Comparison of ENCODE assay signal across 8 cellular contexts in the genomic region with DNA sequence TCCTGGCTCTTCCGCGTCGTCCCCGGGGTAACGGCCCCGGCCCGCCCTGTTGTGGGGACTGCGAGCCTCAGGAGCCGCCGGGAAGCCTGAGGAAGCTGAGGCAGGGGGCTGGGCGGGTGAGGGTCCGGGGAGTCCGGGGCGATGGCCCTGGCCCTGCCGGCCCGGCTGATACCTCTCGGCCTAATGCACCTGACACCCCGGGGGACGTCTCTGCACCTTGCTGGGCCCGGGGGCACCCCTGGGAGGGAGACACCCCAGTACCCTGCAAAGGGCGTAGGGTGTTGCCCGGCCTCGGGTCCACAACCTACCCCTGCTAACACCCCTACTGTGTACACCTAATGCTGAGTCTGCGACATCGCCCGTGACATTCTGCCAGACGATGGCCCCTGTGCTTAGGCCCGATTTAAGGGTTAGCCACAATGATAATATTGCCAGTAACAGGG. TPM values are rescaled to one million over a fixed set of nuclear protein-coding genes. Genes with fewer than 3 reads are reported as not detected.
DNase-seq lines count a peak whose midpoint lies in the region; ATAC-seq, FAIRE-seq and TF ChIP-seq lines count a peak whose summit lies in the region.

No MANE protein-coding gene starts in this region.

- H3K79me2 ChIP-seq in ACC112 (ENCODE audit: control insufficient read depth, insufficient read depth, low read length, unreplicated experiment) = peaks cover 15% of the 10 kb centered on the region
- H3K79me2 ChIP-seq in H1 (ENCODE audit: control insufficient read depth in 1 of 2, insufficient read depth in 2 of 2, low read length in 2 of 2) = peaks cover 5 to 15% of the 10 kb centered on the region in 2 experiments

- H3K4me3 Mint-ChIP-seq in neural crest cell = peak overlapping the region; percentile 95

- peak overlapping the region; percentile 84 for H3K4me3 ChIP-seq in ACC112 (ENCODE audit: low read depth, low read length)
- H3K4me3 ChIP-seq in LNCaP clone FGC (ENCODE audit: low read depth, low read length) = peak overlapping the region; percentile 80
- H3K4me3 ChIP-seq in H1 (ENCODE audit: extremely low read depth in 1 of 4, insufficient read depth in 2 of 4, low read depth in 3 of 4, low read length in 4 of 4) = peak overlapping the region; percentile 64 to 84 (median 74)

- peaks cover 3% of the 10 kb centered on the region for H3K36me3 Mint-ChIP-seq in neural crest cell (ENCODE audit: low read depth)

- peak; percentile 11 for ATAC-seq in GM21390 (IDR thresholded peaks at IDR 0.05; ENCODE audit: unreplicated experiment)

- WGBS in H1 (ENCODE audit: extremely low coverage in 1 of 2, insufficient coverage in 1 of 2, insufficient read length in 1 of 2, insufficient replicate concordance in 2 of 2, low coverage in 1 of 2, low lambda C conversion rate in 2 of 2, missing lambda C conversion rate in 1 of 2), 2 experiments = 16% methylated on average over 14 of the region's 28 CpGs; no CpG with 5 or more reads in 1 of the 2 experiments

- no peak overlapping the region for H3K4ac ChIP-seq in H1 (replicated peaks; ENCODE audit: insufficient read length, low read depth, low read length)

- no peak for TF ChIP-seq RAD21 in H1 (IDR thresholded peaks at IDR 0.05 in 1 of 2, conservative IDR thresholded peaks at IDR 0.05 in 1 of 2; ENCODE audit: low read depth in 2 of 2, low read length in 2 of 2)

- H3K23me2 ChIP-seq in H1 (ENCODE audit: low read depth, low read length) = peaks cover 6% of the 10 kb centered on the region; the same call in 1 of the 2 replicates

- peak overlapping the region; percentile 78; the same call in 1 of the 2 replicates for H4K8ac ChIP-seq in H1 (ENCODE audit: extremely low read depth, insufficient read depth, low read length)

- H3K4me1 Mint-ChIP-seq in neural crest cell = peaks cover 23% of the 10 kb centered on the region

- no peak overlapping the region for H2BK15ac ChIP-seq in H1 (ENCODE audit: low read length)

- H2BK20ac ChIP-seq in H1 (ENCODE audit: low read length) = no peak overlapping the region

- no peak overlapping the region for H2BK5ac ChIP-seq in H1 (ENCODE audit: low read depth, low read length)

- TF ChIP-seq POLR2A in H1 (IDR thresholded peaks at IDR 0.05; ENCODE audit: control extremely low read depth in 1 of 2, low read depth in 2 of 2, low read length in 2 of 2) (no peak), H54 (IDR thresholded peaks at IDR 0.05; ENCODE audit: low read depth, low read length) (no peak), GM12892 (IDR thresholded peaks at IDR 0.05; ENCODE audit: low read depth, low read length) (no peak)

- H3K9ac ChIP-seq in H1 (replicated peaks in 1 of 4; ENCODE audit: extremely low read depth in 1 of 4, low read depth in 3 of 4, low read length in 3 of 4) = peak overlapping the region; percentile 71 to 94 (median 76)

- no peak for TF ChIP-seq CTCF in LNCaP clone FGC (IDR thresholded peaks at IDR 0.05; ENCODE audit: control insufficient read depth, extremely low read depth, insufficient read depth)
- TF ChIP-seq CTCF in H1 (IDR thresholded peaks at IDR 0.05; ENCODE audit: control extremely low read depth in 1 of 3, insufficient read depth in 1 of 3, low read depth in 1 of 3, low read length in 3 of 3) = no peak
- TF ChIP-seq CTCF in neural crest cell (conservative IDR thresholded peaks at IDR 0.05) = no peak

- peak overlapping the region; percentile 12 for H3K56ac ChIP-seq in H1 (replicated peaks; ENCODE audit: insufficient read length, low read depth, low read length)

- H3K27ac ChIP-seq in ACC112 (ENCODE audit: low read depth, low read length) (no peak overlapping the region), H1 (ENCODE audit: low read depth, low read length) (0 out of 2 replicates have a peak overlapping the region, but pooled peaks have one; percentile 65)

- no peaks in the 10 kb centered on the region for H3K9me3 ChIP-seq in H1 (ENCODE audit: insufficient read depth in 2 of 2, low read depth in 1 of 2, low read length in 1 of 2)

- no peak overlapping the region for H2AK5ac ChIP-seq in H1 (ENCODE audit: low read depth, low read length)

- H2AFZ ChIP-seq in ACC112 (ENCODE audit: low read length, unreplicated experiment) (no peak overlapping the region), H1 (ENCODE audit: low read length) (no peak overlapping the region)

- H3K27ac Mint-ChIP-seq in neural crest cell (ENCODE audit: unreplicated experiment) = peak overlapping the region; percentile 69

- H3K4me2 ChIP-seq in H1 (ENCODE audit: insufficient read depth in 1 of 2, low read depth in 2 of 2, low read length in 2 of 2) = peak overlapping the region; percentile 72 to 88

- H3K23ac ChIP-seq in H1 (ENCODE audit: insufficient read length) = no peak overlapping the region

- peaks cover 3% of the 10 kb centered on the region for H3K27me3 Mint-ChIP-seq in neural crest cell (ENCODE audit: low read depth)

- H4K20me1 ChIP-seq in H1 (replicated peaks in 1 of 2; ENCODE audit: control insufficient read depth in 1 of 2, insufficient read depth in 2 of 2, low read length in 2 of 2) = peaks cover 1 to 16% of the 10 kb centered on the region in 2 experiments

- FAIRE-seq in H1 (lab: Jason Lieb, UNC) (no peak), H54 (lab: Jason Lieb, UNC) (no peak), GM12892 (lab: Jason Lieb, UNC) (no peak)

- TF ChIP-seq EP300 in H1 (IDR thresholded peaks at IDR 0.05; ENCODE audit: borderline replicate concordance in 1 of 2, low read depth in 2 of 2, low read length in 2 of 2) = no peak

- H4K91ac ChIP-seq in H1 (replicated peaks; ENCODE audit: insufficient read length, low read length) = no peak overlapping the region

- peaks cover 14% of the 10 kb centered on the region for H3K79me1 ChIP-seq in H1 (ENCODE audit: low read depth, low read length)

- POLR2A ChIA-PET in H1 (lab: Charles Lee; ENCODE audit: partially characterized antibody) = interaction anchor here (1.0 to 2.1 kb wide), 4 partner anchors 10 to 217 kb away, joined by 3 to 6 read pairs (median 3); no protein-coding TSS in a partner anchor

- no peak for DNase-seq in LNCaP clone FGC (ENCODE audit: low read depth)
- DNase-seq in H1 (ENCODE audit: low read depth in 1 of 2, low spot score in 2 of 2) = no peak
- DNase-seq in neural crest cell (ENCODE audit: low read depth, low spot score) = no peak
- no peak for DNase-seq in dermis blood vessel endothelial cell
- DNase-seq in H54 (ENCODE audit: insufficient read length, low spot score) = no peak
- DNase-seq in GM12892 (ENCODE audit: insufficient read length) = no peak

- H2BK120ac ChIP-seq in H1 (replicated peaks; ENCODE audit: low read depth, low read length) = no peak overlapping the region

- no peaks in the 10 kb centered on the region for H3K27me3 ChIP-seq in ACC112 (ENCODE audit: insufficient read depth, low read length)
- H3K27me3 ChIP-seq in H1 (replicated peaks in 1 of 4; ENCODE audit: control insufficient read depth in 3 of 4, extremely low read depth in 1 of 4, insufficient read depth in 3 of 4, low read length in 3 of 4) = no peaks in the 10 kb centered on the region

- CTCF ChIA-PET in H1 (lab: Charles Lee; ENCODE audit: partially characterized antibody) = interaction anchor here (0.6 to 1.4 kb wide), 3 partner anchors 12 to 313 kb away, joined by 3 to 5 read pairs (median 3); no protein-coding TSS in a partner anchor

- no peaks in the 10 kb centered on the region for H3K9me3 Mint-ChIP-seq in neural crest cell

- H3K36me3 ChIP-seq in ACC112 (ENCODE audit: insufficient read depth, low read length) (peaks cover 3% of the 10 kb centered on the region; the same call in 1 of the 2 replicates), H1 (ENCODE audit: control insufficient read depth in 2 of 4, insufficient read depth in 4 of 4, low read length in 3 of 4) (peaks cover 0 to 12% (median 4%) of the 10 kb centered on the region in 4 experiments; a peak in 4 of 8 replicates)

- H3K18ac ChIP-seq in H1 (ENCODE audit: extremely low read depth, low read length) = no peak overlapping the region; the same call in 1 of the 2 replicates

- no peak overlapping the region for H2BK12ac ChIP-seq in H1 (ENCODE audit: low read depth, low read length)

- H3K14ac ChIP-seq in H1 (ENCODE audit: insufficient read length) = no peak overlapping the region

- H4K5ac ChIP-seq in H1 (ENCODE audit: insufficient read length, low read depth, low read length) = no peak overlapping the region

- peaks cover 4% of the 10 kb centered on the region for H3K4me1 ChIP-seq in ACC112 (ENCODE audit: control insufficient read depth, insufficient read depth, low read length, unreplicated experiment)
- H3K4me1 ChIP-seq in H1 (replicated peaks in 1 of 4; ENCODE audit: control insufficient read depth in 3 of 4, insufficient read depth in 4 of 4, low read length in 3 of 4) = peaks cover 0 to 4% (median 1%) of the 10 kb centered on the region in 4 experiments; a peak in 3 of 7 replicates

RNA-seq across cellular contexts. Expression of gene PIN1, which starts 0.4 kb away (rescaled TPM):
- 78.3 and 88.0 TPM in 2 replicates for total RNA-seq in H1 (2021; fragmentation: NEBNext Ultra II Directional; extraction: Animal tissue kit (Norgen Biotek cat#: 25700))
- polyA plus RNA-seq in H1 (2011; rRNA removed) = 90.8 and 124 TPM in 2 replicates
- 145 TPM for polyA plus RNA-seq in H1 (2011; cell fraction: cytosol; rRNA removed)
- polyA plus RNA-seq in H1 (2011; cell fraction: nucleus; rRNA removed) = 106 TPM
- 53.3 to 94.4 TPM (median 91.8 TPM) in 4 replicates for polyA plus RNA-seq in H1 (2012, experiment 1 of 2)
- polyA plus RNA-seq in H1 (2012, experiment 2 of 2) = 98.1 TPM
- polyA plus RNA-seq in H1 (2013, experiment 1 of 2) = 64.9 TPM
- polyA plus RNA-seq in H1 (2013, experiment 2 of 2) = 61.6 TPM
- 16.1 and 18.6 TPM in 2 replicates for polyA minus RNA-seq in H1 (2011; rRNA and poly(A)+ RNA removed)
- 40.0 TPM for polyA minus RNA-seq in H1 (2011; cell fraction: cytosol; rRNA and poly(A)+ RNA removed)
- 29.8 TPM for polyA minus RNA-seq in H1 (2011; cell fraction: nucleus; rRNA and poly(A)+ RNA removed)
- total RNA-seq in neural crest cell = 117 and 127 TPM in 2 replicates
- 99.4 and 127 TPM in 2 replicates for total RNA-seq in dermis blood vessel endothelial cell
- polyA plus RNA-seq in GM12892 (2012; ENCODE audit: missing spikeins) = 36.4 TPM

RNA-seq across cellular contexts. Expression of gene UBL5, which starts 7.8 kb away (rescaled TPM):
- 384 and 416 TPM in 2 replicates for total RNA-seq in H1 (2021; fragmentation: NEBNext Ultra II Directional; extraction: Animal tissue kit (Norgen Biotek cat#: 25700))
- polyA plus RNA-seq in H1 (2011; rRNA removed) = 1,137 and 1,209 TPM in 2 replicates
- polyA plus RNA-seq in H1 (2011; cell fraction: cytosol; rRNA removed) = 1,381 TPM
- 379 TPM for polyA plus RNA-seq in H1 (2011; cell fraction: nucleus; rRNA removed)
- polyA plus RNA-seq in H1 (2012, experiment 1 of 2) = 570 to 950 TPM (median 731 TPM) in 4 replicates
- 3,120 TPM for polyA plus RNA-seq in H1 (2012, experiment 2 of 2)
- 427 TPM for polyA plus RNA-seq in H1 (2013, experiment 1 of 2)
- 439 TPM for polyA plus RNA-seq in H1 (2013, experiment 2 of 2)
- polyA minus RNA-seq in H1 (2011; rRNA and poly(A)+ RNA removed) = 103 and 118 TPM in 2 replicates
- 80.6 TPM for polyA minus RNA-seq in H1 (2011; cell fraction: cytosol; rRNA and poly(A)+ RNA removed)
- polyA minus RNA-seq in H1 (2011; cell fraction: nucleus; rRNA and poly(A)+ RNA removed) = 77.9 TPM
- total RNA-seq in neural crest cell (366 and 373 TPM in 2 replicates), dermis blood vessel endothelial cell (116 and 361 TPM in 2 replicates)
- polyA plus RNA-seq in GM12892 (2012; ENCODE audit: missing spikeins) = 775 TPM

RNA-seq across cellular contexts. Expression of gene FBXL12, which starts 16.6 kb away (rescaled TPM):
- 24.6 and 26.7 TPM in 2 replicates for total RNA-seq in H1 (2021; fragmentation: NEBNext Ultra II Directional; extraction: Animal tissue kit (Norgen Biotek cat#: 25700))
- polyA plus RNA-seq in H1 (2011; rRNA removed) = 62.3 and 89.1 TPM in 2 replicates
- polyA plus RNA-seq in H1 (2011; cell fraction: cytosol; rRNA removed) = 56.8 TPM
- 59.7 TPM for polyA plus RNA-seq in H1 (2011; cell fraction: nucleus; rRNA removed)
- polyA plus RNA-seq in H1 (2012, experiment 1 of 2) = 24.8 to 33.5 TPM (median 30.6 TPM) in 4 replicates
- polyA plus RNA-seq in H1 (2012, experiment 2 of 2) = 29.7 TPM
- 25.9 TPM for polyA plus RNA-seq in H1 (2013, experiment 1 of 2)
- polyA plus RNA-seq in H1 (2013, experiment 2 of 2) = 25.4 TPM
- polyA minus RNA-seq in H1 (2011; rRNA and poly(A)+ RNA removed) = 11.2 and 13.5 TPM in 2 replicates
- 12.6 TPM for polyA minus RNA-seq in H1 (2011; cell fraction: cytosol; rRNA and poly(A)+ RNA removed)
- 20.7 TPM for polyA minus RNA-seq in H1 (2011; cell fraction: nucleus; rRNA and poly(A)+ RNA removed)
- total RNA-seq in neural crest cell (32.7 and 33.1 TPM in 2 replicates), dermis blood vessel endothelial cell (15.1 and 16.1 TPM in 2 replicates)
- 9.8 TPM for polyA plus RNA-seq in GM12892 (2012; ENCODE audit: missing spikeins)
